8 cellular contexts compared by ENCODE assay signal in genomic region chr3:138348107-138348949, GRCh38. TPM values are rescaled to one million over a fixed set of nuclear protein-coding genes. Genes with fewer than 3 reads are reported as not detected.
DNase-seq lines count a peak whose midpoint lies in the region; ATAC-seq and TF ChIP-seq lines count a peak whose summit lies in the region.

MRAS (plus strand) TSS chr3:138348579; CDS start chr3:138372884, 24,305 bp downstream.

- H3K4me1 ChIP-seq in urinary bladder (ENCODE audit: insufficient read depth), result no peaks in the 10 kb centered on the region

- peaks cover 6% of the 10 kb centered on the region for H3K4me1 Mint-ChIP-seq in activated naive CD8-positive, alpha-beta T cell treated with anti-CD3 and anti-CD28 coated beads for 36 hours
- H3K4me1 Mint-ChIP-seq in nephron, result peaks cover 28% of the 10 kb centered on the region

- H3K4me3 ChIP-seq in AG10803 (ENCODE audit: low read length) (peak within 1 kb of the TSS; percentile 80), H7 (ENCODE audit: insufficient read depth, low read depth, low read length) (peak within 1 kb of the TSS; percentile 68), urinary bladder (ENCODE audit: low read depth, low read length) (peak within 1 kb of the TSS; percentile 85)

- H3K4me3 Mint-ChIP-seq in activated naive CD8-positive, alpha-beta T cell treated with anti-CD3 and anti-CD28 coated beads for 36 hours, result peak within 1 kb of the TSS; percentile 93
- peak within 1 kb of the TSS; percentile 93 to 99 (median 98) for H3K4me3 Mint-ChIP-seq in nephron

- ATAC-seq in GM21515 (IDR thresholded peaks at IDR 0.05; ENCODE audit: unreplicated experiment), result no peak

- under 1% methylated on average over 111 of the region's 111 CpGs for WGBS in urinary bladder

- no peaks in the 10 kb centered on the region for H3K27me3 ChIP-seq in H7 (ENCODE audit: control insufficient read depth, insufficient read depth, low read length)

- peak within 1 kb of the TSS; percentile 77 for H3K27ac ChIP-seq in urinary bladder (ENCODE audit: low read depth)

- peak; percentile 83 for DNase-seq in AG10803 (ENCODE audit: low read depth)
- DNase-seq in H7, result peak; percentile 93
- peak; percentile 32 for DNase-seq in NCI-H526 treated with DMSO at 0.1 percent for 48 hours (lab: John Stamatoyannopoulos, UW)
- peak; percentile 53 for DNase-seq in activated naive CD8-positive, alpha-beta T cell treated with anti-CD3 and anti-CD28 coated beads for 36 hours
- DNase-seq in glomerular endothelial cell (ENCODE audit: extremely low read depth, low read depth, low spot score), result no peak

- H3K36me3 ChIP-seq in H7 (replicated peaks; ENCODE audit: control insufficient read depth, insufficient read depth, low read length) (no peaks in the 10 kb centered on the region), urinary bladder (ENCODE audit: insufficient read depth) (no peaks in the 10 kb centered on the region)

- peaks cover 41% of the 10 kb centered on the region for H3K27me3 Mint-ChIP-seq in activated naive CD8-positive, alpha-beta T cell treated with anti-CD3 and anti-CD28 coated beads for 36 hours
- peaks cover 12% of the 10 kb centered on the region for H3K27me3 Mint-ChIP-seq in nephron (ENCODE audit: low read depth)

- H3K9me3 Mint-ChIP-seq in activated naive CD8-positive, alpha-beta T cell treated with anti-CD3 and anti-CD28 coated beads for 36 hours, result peaks cover 3% of the 10 kb centered on the region
- H3K9me3 Mint-ChIP-seq in nephron, result no peaks in the 10 kb centered on the region

- H3K27ac Mint-ChIP-seq in activated naive CD8-positive, alpha-beta T cell treated with anti-CD3 and anti-CD28 coated beads for 36 hours, result no peak within 1 kb of the TSS
- H3K27ac Mint-ChIP-seq in nephron, result peak within 1 kb of the TSS; percentile 85 to 97 (median 88)

- peaks cover 3% of the 10 kb centered on the region for H3K36me3 Mint-ChIP-seq in activated naive CD8-positive, alpha-beta T cell treated with anti-CD3 and anti-CD28 coated beads for 36 hours
- no peaks in the 10 kb centered on the region for H3K36me3 Mint-ChIP-seq in nephron (ENCODE audit: low read depth)

- TF ChIP-seq CTCF in AG10803 (conservative IDR thresholded peaks at IDR 0.05; ENCODE audit: low read length) (peak; percentile 23), nephron (IDR thresholded peaks at IDR 0.05; ENCODE audit: unreplicated experiment in 3 of 3) (peak; percentile 49 to 65 (median 50))

RNA-seq across cellular contexts. Expression of gene MRAS, which starts in this region (rescaled TPM):
- total RNA-seq in H7 (2014; rRNA removed; shearing (Covaris generic)), result 24.4 and 32.0 TPM in 2 replicates
- total RNA-seq in activated naive CD8-positive, alpha-beta T cell treated with anti-CD3 and anti-CD28 coated beads for 36 hours, result under 1 TPM; 0.16 to 0.54 TPM
- 14.1 and 26.0 TPM in 2 replicates for total RNA-seq in glomerular endothelial cell
- 22.9 TPM for total RNA-seq in urinary bladder
- polyA plus RNA-seq in urinary bladder, result 58.0 TPM

Comparison
In these comparisons a context has a peak if more than half of its experiments do, and no peak if none do; other contexts are left out.
1. Peak in DNase-seq in activated naive CD8-positive, alpha-beta T cell treated with anti-CD3 and anti-CD28 coated beads for 36 hours; RNA of the gene not detected or under 1 TPM.